Comparison of ENCODE assay signal across 18 cellular contexts in the genomic region with DNA sequence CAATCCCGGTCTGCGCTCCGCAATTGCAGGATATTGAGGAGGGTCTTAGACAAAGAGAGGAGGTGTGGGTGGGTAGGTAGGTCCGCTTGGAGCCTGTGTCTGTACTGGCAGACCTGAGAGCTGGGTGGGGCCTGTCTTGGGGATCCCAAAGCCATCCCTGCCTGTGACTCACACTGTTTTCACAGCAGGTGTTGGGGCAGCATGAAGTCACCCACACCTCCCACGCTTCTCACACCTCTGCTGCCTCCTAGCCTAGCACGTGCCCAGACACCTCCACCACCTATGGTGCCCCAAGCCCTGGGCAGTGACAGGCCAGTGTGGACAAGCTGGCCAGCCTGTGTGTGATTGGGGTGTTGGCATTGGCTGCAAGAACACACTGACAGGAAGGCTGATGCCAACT.
DNase-seq lines count a peak whose midpoint lies in the region; ATAC-seq and TF ChIP-seq lines count a peak whose summit lies in the region.
"Had no signal": no experiment of that assay in that cellular context is flagged by ENCODE, and none has a peak within 500 bp of the region (broad histone marks: within the 10 kb centered on the region; RNA-seq: fewer than 3 reads in every experiment).

No MANE protein-coding gene starts in this region.

- H3K4me3 ChIP-seq in GM23248, result no peak overlapping the region
- H3K4me3 ChIP-seq: cardiac muscle cell had no signal

- no peaks in the 10 kb centered on the region for H3K9me2 ChIP-seq in GM23248 (ENCODE audit: insufficient read depth)

- peaks cover 3% of the 10 kb centered on the region for H3K27me3 ChIP-seq in foreskin keratinocyte
- H3K27me3 ChIP-seq in GM23248 (replicated peaks; ENCODE audit: insufficient read depth), result no peaks in the 10 kb centered on the region
- H3K27me3 ChIP-seq: cardiac muscle cell had no signal

- H3K4me1 ChIP-seq in foreskin keratinocyte (peaks cover 2% of the 10 kb centered on the region), GM23248 (ENCODE audit: insufficient read depth) (no peaks in the 10 kb centered on the region)

- no peak overlapping the region for H2AFZ ChIP-seq in GM23248

- H3K36me3 ChIP-seq in GM23248 (ENCODE audit: low read depth), result no peaks in the 10 kb centered on the region
- H3K36me3 ChIP-seq: cardiac muscle cell had no signal

- in situ Hi-C loops in GM23248 (cut with MboI), result no loop called here

- H3F3A ChIP-seq in GM23248 (ENCODE audit: insufficient read depth), result no peaks in the 10 kb centered on the region

- ATAC-seq in activated CD4-positive, CD25-positive, alpha-beta regulatory T cell treated with anti-CD3 and anti-CD28 coated beads, Interleukin-2, amount 50 U/mL, for 24 hours, result peak; percentile 55 to 63
- peak; percentile 84 for ATAC-seq in foreskin keratinocyte
- no peak for ATAC-seq in HG03354 (IDR thresholded peaks at IDR 0.05; ENCODE audit: poor library complexity, severe bottlenecking, unreplicated experiment)

- TF ChIP-seq CTCF in foreskin keratinocyte (conservative IDR thresholded peaks at IDR 0.05), result no peak

- no peak overlapping the region for H3K9ac ChIP-seq in GM23248

- H3K4me2 ChIP-seq in GM23248 (ENCODE audit: unreplicated experiment), result no peak overlapping the region

- no peak for DNase-seq in activated CD4-positive, CD25-positive, alpha-beta regulatory T cell (lab: John Stamatoyannopoulos, UW)
- DNase-seq in Daoy (ENCODE audit: low read depth), result peak; percentile 37
- DNase-seq in activated T-cell treated with anti-CD3 and anti-CD28 coated beads, Interleukin-2, amount 50 U/mL, for 48 hours, result peak; percentile 49 to 60
- no peak for DNase-seq in foreskin keratinocyte
- DNase-seq in GM23248, result no peak
- no peak for DNase-seq in HK-2 (ENCODE audit: unreplicated experiment)
- DNase-seq: activated CD4-positive, alpha-beta T cell treated with anti-CD3 and anti-CD28 coated beads for 4 hours; immature natural killer cell; NCI-H1436; NCI-H2171; nucleus accumbens; OCI-M1; SHP77 treated with DMSO at 0.1 percent for 48 hours; small intestine; stimulated activated CD4-positive, alpha-beta T cell treated with anti-CD3 and anti-CD28 coated beads, Interleukin-4, amount 100 ng/mL, for 4 hours had no signal

- WGBS in GM23248 (ENCODE audit: low coverage in 1 of 2, low lambda C conversion rate in 2 of 2, missing lambda C conversion rate in 2 of 2), 2 experiments, result 74 to 75% methylated on average over 6 of the region's 6 CpGs

- H3K9me3 ChIP-seq in GM23248 (ENCODE audit: low read depth), result no peaks in the 10 kb centered on the region

- H3K79me2 ChIP-seq in GM23248 (ENCODE audit: insufficient read depth), result no peaks in the 10 kb centered on the region

- H4K20me1 ChIP-seq in GM23248 (ENCODE audit: insufficient read depth), result no peaks in the 10 kb centered on the region

- H3K27ac ChIP-seq in foreskin keratinocyte (no peak overlapping the region), GM23248 (no peak overlapping the region)
- H3K27ac ChIP-seq: cardiac muscle cell had no signal

Comparison
In these comparisons a context has a peak if more than half of its experiments do, and no peak if none do; other contexts are left out.
1. DNase-seq: peak in Daoy (single experiment) and activated T-cell treated with anti-CD3 and anti-CD28 coated beads, Interleukin-2, amount 50 U/mL, for 48 hours (2 of 2); none in activated CD4-positive, CD25-positive, alpha-beta regulatory T cell (0 of 4), foreskin keratinocyte (0 of 2), GM23248 (single experiment) and HK-2 (single experiment).